Comparison of ENCODE assay signal across 12 cellular contexts in genomic region chr9:89467278-89467625, GRCh38. TPM values are rescaled to one million over a fixed set of nuclear protein-coding genes. Genes with fewer than 3 reads are reported as not detected.
DNase-seq lines count a peak whose midpoint lies in the region; ATAC-seq, FAIRE-seq and TF ChIP-seq lines count a peak whose summit lies in the region.
"Had no signal": no experiment of that assay in that cellular context is flagged by ENCODE, and none has a peak within 500 bp of the region (broad histone marks: within the 10 kb centered on the region; RNA-seq: fewer than 3 reads in every experiment).

No MANE protein-coding gene starts in this region.

- peak; percentile 15 for ATAC-seq in GM18517 (IDR thresholded peaks at IDR 0.05; ENCODE audit: unreplicated experiment)
- peak; percentile 4 for ATAC-seq in GM21576 (IDR thresholded peaks at IDR 0.05; ENCODE audit: unreplicated experiment)
- peak; percentile 11 for ATAC-seq in HG03520 (IDR thresholded peaks at IDR 0.05; ENCODE audit: unreplicated experiment)
- no peak for ATAC-seq in esophagus mucosa

- intact Hi-C loops in kidney (cut with DNase I), result no loop called here

- FAIRE-seq in kidney (lab: Jason Lieb, UNC), result no peak

- H3K9ac ChIP-seq in kidney (ENCODE audit: low read length in 2 of 2), result no peak overlapping the region

- H3K27ac ChIP-seq in kidney (ENCODE audit: low read depth in 2 of 2, low read length in 2 of 2), result peak overlapping the region; percentile 84 to 88
- H3K27ac ChIP-seq: coronary artery, SJSA1 had no signal

- no peak for TF ChIP-seq CTCF in kidney (IDR thresholded peaks at IDR 0.05; ENCODE audit: borderline replicate concordance, extremely low read depth, insufficient read depth)

- H3K36me3 ChIP-seq in kidney (ENCODE audit: control insufficient read depth in 1 of 2, insufficient read depth in 2 of 2, low read length in 2 of 2), result no peaks in the 10 kb centered on the region
- H3K36me3 ChIP-seq: SJSA1 had no signal

- H3K4me3 ChIP-seq in kidney (ENCODE audit: low read length in 2 of 2), result peak overlapping the region in 1 of 2 donors; percentile 14
- H3K4me3 ChIP-seq: coronary artery, SJSA1 had no signal

- no peaks in the 10 kb centered on the region for H3K9me3 ChIP-seq in kidney (ENCODE audit: control insufficient read depth in 1 of 2, low read length in 2 of 2)
- H3K9me3 ChIP-seq: SJSA1 had no signal

- peaks cover 27 to 31% of the 10 kb centered on the region in 2 donors for H3K4me1 ChIP-seq in kidney (ENCODE audit: control insufficient read depth in 1 of 2, insufficient read depth in 1 of 2, low read depth in 1 of 2, low read length in 2 of 2)
- H3K4me1 ChIP-seq: SJSA1 had no signal

- no peak for DNase-seq in kidney
- DNase-seq in HuH-7.5 (ENCODE audit: low spot score), result no peak
- no peak for DNase-seq in SHP77 treated with DMSO at 0.1 percent for 48 hours (lab: John Stamatoyannopoulos, UW)
- no peak for DNase-seq in DMS53 treated with DMSO at 0.1 percent for 48 hours (lab: John Stamatoyannopoulos, UW; ENCODE audit: unreplicated experiment)
- DNase-seq: DMS 273 treated with DMSO at 0.1 percent for 48 hours, mesendoderm had no signal

RNA-seq across cellular contexts. Expression of gene SEMA4D, which starts 30.7 kb away (rescaled TPM):
- 147 TPM for total RNA-seq in kidney
- 18.9 TPM for polyA plus RNA-seq in kidney (ENCODE audit: insufficient read depth, low read depth, low replicate concordance)
- total RNA-seq in esophagus mucosa, result 30.4 TPM
